In genomic region chr16:87138316-87138715, GRCh38 we compare ENCODE assay signal across 29 cellular contexts.
"Had no signal": no experiment of that assay in that cellular context is flagged by ENCODE, and none has a peak within 500 bp of the region (broad histone marks: within the 10 kb centered on the region; RNA-seq: fewer than 3 reads in every experiment).

No MANE protein-coding gene starts in this region.

- ATAC-seq: activated CD4-positive, CD25-positive, alpha-beta regulatory T cell treated with anti-CD3 and anti-CD28 coated beads, Interleukin-2, amount 50 U/mL, for 24 hours; activated CD8-positive, alpha-beta T cell treated with anti-CD3 and anti-CD28 coated beads for 36 hours; activated naive CD8-positive, alpha-beta T cell treated with anti-CD3 and anti-CD28 coated beads, Interleukin-2, amount 50 U/mL, for 24 hours; activated T-cell treated with anti-CD3 and anti-CD28 coated beads, Interleukin-2, amount 50 U/mL, for 4 hours; activated T-helper 17 cell treated with anti-CD3 and anti-CD28 coated beads, Interleukin-2, amount 50 U/mL, for 72 hours; body of pancreas; foreskin keratinocyte; gastrocnemius medialis; T-cell had no signal

- DNase-seq: activated B cell treated with CpG ODN at 0.5 μM for 24 hours; activated CD4-positive, alpha-beta T cell treated with anti-CD3 and anti-CD28 coated beads for 48 hours; activated CD4-positive, alpha-beta T cell treated with anti-CD3 and anti-CD28 coated beads, Interleukin-2, amount 50 U/mL, for 1 hour; activated CD4-positive, alpha-beta T cell treated with anti-CD3 and anti-CD28 coated beads, Interleukin-2, amount 50 U/mL, for 48 hours; activated CD8-positive, alpha-beta memory T cell treated with anti-CD3 and anti-CD28 coated beads for 24 hours; activated CD8-positive, alpha-beta T cell treated with anti-CD3 and anti-CD28 coated beads for 36 hours; activated effector memory CD4-positive, alpha-beta T cell treated with Interleukin-2 at 50 U/mL for 16 hours; activated naive CD4-positive, alpha-beta T cell treated with anti-CD3 and anti-CD28 coated beads for 36 hours; activated naive CD8-positive, alpha-beta T cell treated with anti-CD3 and anti-CD28 coated beads for 36 hours; activated naive CD8-positive, alpha-beta T cell treated with anti-CD3 and anti-CD28 coated beads, Interleukin-2, amount 50 U/mL, for 24 hours; activated T-cell treated with anti-CD3 and anti-CD28 coated beads, Interleukin-2, amount 50 U/mL, for 4 hours; adrenal gland; amygdala; body of pancreas; central memory CD4-positive, alpha-beta T cell; cerebellar nuclear complex; dorsolateral prefrontal cortex; effector memory CD4-positive, alpha-beta T cell; erythroblast; foreskin keratinocyte; gastrocnemius medialis; SW 1271; T-cell; T-helper 9 cell; WERI-Rb-1 had no signal

- H3K36me3 ChIP-seq: adrenal gland, esophagus muscularis mucosa, gastrocnemius medialis, WERI-Rb-1 had no signal

- H3K9me3 ChIP-seq: adrenal gland, body of pancreas, gastrocnemius medialis had no signal

- H3K4me1 ChIP-seq: adrenal gland, body of pancreas, esophagus muscularis mucosa, foreskin keratinocyte, gastrocnemius medialis had no signal

- H3K27me3 ChIP-seq: adrenal gland, body of pancreas, dorsolateral prefrontal cortex, foreskin keratinocyte, gastrocnemius medialis had no signal

- H3K4me3 ChIP-seq: adrenal gland, body of pancreas, coronary artery, dorsolateral prefrontal cortex, esophagus muscularis mucosa, gastrocnemius medialis had no signal

- H3K27ac ChIP-seq: adrenal gland, body of pancreas, coronary artery, dorsolateral prefrontal cortex, esophagus muscularis mucosa, foreskin keratinocyte, gastrocnemius medialis, WERI-Rb-1 had no signal
